Comparison of ENCODE assay signal across 1 cellular context in genomic region chrX:11480626-11481025, GRCh38.
TF ChIP-seq lines count a peak whose summit lies in the region.

No MANE protein-coding gene starts in this region.

TF ChIP-seq in IMR-90, 13 proteins besides CTCF, POLR2A, EP300 and RAD21 (continued from another document):
- TF ChIP-seq MAZ (IDR thresholded peaks at IDR 0.05; ENCODE audit: borderline replicate concordance, low read depth, low read length): no peak
- TF ChIP-seq CEBPB (IDR thresholded peaks at IDR 0.05; ENCODE audit: low read depth, low read length): no peak
- no peak for TF ChIP-seq RFX5 (IDR thresholded peaks at IDR 0.05; ENCODE audit: low read depth, low read length)
- TF ChIP-seq BHLHE40 (IDR thresholded peaks at IDR 0.05; ENCODE audit: low read depth, low read length): no peak
- TF ChIP-seq CHD1 (IDR thresholded peaks at IDR 0.05; ENCODE audit: low read depth, low read length): no peak
- no peak for TF ChIP-seq MAFK (IDR thresholded peaks at IDR 0.05; ENCODE audit: low read depth, low read length)
- no peak for TF ChIP-seq MXI1 (IDR thresholded peaks at IDR 0.05; ENCODE audit: borderline replicate concordance, low read depth, low read length)
- no peak for TF ChIP-seq RCOR1 (IDR thresholded peaks at IDR 0.05; ENCODE audit: insufficient replicate concordance, low read length)
- no peak for TF ChIP-seq NFE2L2 (IDR thresholded peaks at IDR 0.05; ENCODE audit: low read depth, low read length)
- no peak for TF ChIP-seq SMC3 (IDR thresholded peaks at IDR 0.05; ENCODE audit: low read depth, low read length)
